8 cellular contexts compared by ENCODE assay signal in genomic region chr15:89333959-89334509, GRCh38. TPM values are rescaled to one million over a fixed set of nuclear protein-coding genes. Genes with fewer than 3 reads are reported as not detected.
DNase-seq lines count a peak whose midpoint lies in the region; ATAC-seq and TF ChIP-seq lines count a peak whose summit lies in the region.

No MANE protein-coding gene starts in this region.

- peak overlapping the region; percentile 74 for H3K27ac Mint-ChIP-seq in activated CD4-positive, alpha-beta T cell treated with anti-CD3 and anti-CD28 coated beads, Interleukin-2, amount 10 ng/mL, durations not matched to agents 24 days and 14 days
- peak overlapping the region; percentile 47 to 99 (median 80) for H3K27ac Mint-ChIP-seq in IgD-negative memory B cell

- peak overlapping the region; percentile 87 for H3K4me3 Mint-ChIP-seq in activated CD4-positive, alpha-beta T cell treated with anti-CD3 and anti-CD28 coated beads, Interleukin-2, amount 10 ng/mL, durations not matched to agents 24 days and 14 days
- peak overlapping the region; percentile 79 to 99 (median 92) for H3K4me3 Mint-ChIP-seq in IgD-negative memory B cell

- H3K4me1 ChIP-seq in mucosa of descending colon (ENCODE audit: low read depth) = peaks cover 50% of the 10 kb centered on the region

- H3K4me3 ChIP-seq in cardiac fibroblast (replicated peaks in 1 of 2; ENCODE audit: low read depth in 2 of 2, low read length in 2 of 2) (peak overlapping the region; percentile 88 to 89), mucosa of descending colon (peak overlapping the region; percentile 77)

- H3K36me3 Mint-ChIP-seq in activated CD4-positive, alpha-beta T cell treated with anti-CD3 and anti-CD28 coated beads, Interleukin-2, amount 10 ng/mL, durations not matched to agents 24 days and 14 days (ENCODE audit: low read depth) = peaks cover 49% of the 10 kb centered on the region
- H3K36me3 Mint-ChIP-seq in IgD-negative memory B cell = peaks cover 10% of the 10 kb centered on the region

- DNase-seq in activated CD4-positive, alpha-beta T cell treated with anti-CD3 and anti-CD28 coated beads, Interleukin-2, amount 10 ng/mL, durations not matched to agents 24 days and 14 days = no peak
- DNase-seq in activated CD4-positive, alpha-beta T cell treated with anti-CD3 and anti-CD28 coated beads, Interleukin-2, amount 50 U/mL, for 4 hours = no peak
- DNase-seq in cardiac fibroblast (ENCODE audit: low read depth in 2 of 2) (no peak), mucosa of descending colon (no peak), NCI-H524 treated with DMSO at 0.1 percent for 48 hours (lab: John Stamatoyannopoulos, UW) (no peak), SHP77 treated with DMSO at 0.1 percent for 48 hours (lab: John Stamatoyannopoulos, UW) (no peak)

- TF ChIP-seq CTCF in cardiac fibroblast (IDR thresholded peaks at IDR 0.05; ENCODE audit: low read depth, low read length) (no peak), mucosa of descending colon (IDR thresholded peaks at IDR 0.05) (no peak)

- H3K9me3 ChIP-seq in mucosa of descending colon = no peaks in the 10 kb centered on the region

- peaks cover 3% of the 10 kb centered on the region for H3K9me3 Mint-ChIP-seq in activated CD4-positive, alpha-beta T cell treated with anti-CD3 and anti-CD28 coated beads, Interleukin-2, amount 10 ng/mL, durations not matched to agents 24 days and 14 days
- peaks cover 0 to 5% (median 0%) of the 10 kb centered on the region in 3 donors for H3K9me3 Mint-ChIP-seq in IgD-negative memory B cell

- ATAC-seq in mucosa of descending colon (peak; percentile 5), HG03139 (IDR thresholded peaks at IDR 0.05; ENCODE audit: unreplicated experiment) (no peak)

- peaks cover 7% of the 10 kb centered on the region for H3K36me3 ChIP-seq in mucosa of descending colon (ENCODE audit: low read depth)

- intact Hi-C loops in activated CD4-positive, alpha-beta T cell treated with anti-CD3 and anti-CD28 coated beads, Interleukin-2, amount 10 ng/mL, durations not matched to agents 24 days and 14 days (cut with micrococcal nuclease) = loop anchor here (1.0 to 10.0 kb wide), 5 partner anchors 91 to 1601 kb away; partner anchors contain the start of genes FANCI, HAPLN3, HDDC3 and TICRR
- intact Hi-C loops in mucosa of descending colon (cut with DNase I, micrococcal nuclease) = no loop called here

- H3K27me3 Mint-ChIP-seq in activated CD4-positive, alpha-beta T cell treated with anti-CD3 and anti-CD28 coated beads, Interleukin-2, amount 10 ng/mL, durations not matched to agents 24 days and 14 days = peaks cover 8% of the 10 kb centered on the region
- H3K27me3 Mint-ChIP-seq in IgD-negative memory B cell = peaks cover 5% of the 10 kb centered on the region

- H3K4me1 Mint-ChIP-seq in activated CD4-positive, alpha-beta T cell treated with anti-CD3 and anti-CD28 coated beads, Interleukin-2, amount 10 ng/mL, durations not matched to agents 24 days and 14 days = peaks cover 56% of the 10 kb centered on the region
- peaks cover 29 to 44% (median 42%) of the 10 kb centered on the region in 3 donors for H3K4me1 Mint-ChIP-seq in IgD-negative memory B cell

RNA-seq across cellular contexts. Expression of gene POLG, which starts 0.6 kb away (rescaled TPM):
- total RNA-seq in activated CD4-positive, alpha-beta T cell treated with anti-CD3 and anti-CD28 coated beads, Interleukin-2, amount 10 ng/mL, durations not matched to agents 24 days and 14 days = 124 and 134 TPM in 2 replicates
- polyA plus RNA-seq in IgD-negative memory B cell = 46.5 TPM
- total RNA-seq in mucosa of descending colon = 10 to 100 TPM; 59.4 to 73.7 (median 66.0) TPM
